In genomic region chr11:33375688-33376311, GRCh38 we compare ENCODE assay signal across 8 cellular contexts. TPM values are rescaled to one million over a fixed set of nuclear protein-coding genes. Genes with fewer than 3 reads are reported as not detected.
DNase-seq lines count a peak whose midpoint lies in the region; ATAC-seq and TF ChIP-seq lines count a peak whose summit lies in the region.

Gene KIAA1549L, plus strand, starts transcription at chr11:33376108.

- H3K4me3 ChIP-seq in esophagus (ENCODE audit: low read depth in 1 of 2, low read length in 2 of 2) (peak within 1 kb of the TSS; percentile 46 to 47), ovary (peak within 1 kb of the TSS; percentile 24)

- ATAC-seq in HG03439 (IDR thresholded peaks at IDR 0.05; ENCODE audit: unreplicated experiment) (no peak), GM21737 (IDR thresholded peaks at IDR 0.05; ENCODE audit: unreplicated experiment) (no peak), HG03342 (IDR thresholded peaks at IDR 0.05; ENCODE audit: unreplicated experiment) (no peak)

- no peak for TF ChIP-seq EP300 in ovary (IDR thresholded peaks at IDR 0.05)

- H3K4me1 ChIP-seq in esophagus (ENCODE audit: control insufficient read depth in 2 of 2, insufficient read depth in 2 of 2, low read length in 1 of 2) (peaks cover 0 to 9% of the 10 kb centered on the region in 2 donors), ovary (ENCODE audit: insufficient read depth) (peaks cover 6% of the 10 kb centered on the region)

- no peaks in the 10 kb centered on the region for H3K9me3 ChIP-seq in esophagus (ENCODE audit: control insufficient read depth in 2 of 2, insufficient read depth in 1 of 2, low read depth in 1 of 2, low read length in 1 of 2)
- no peaks in the 10 kb centered on the region for H3K9me3 ChIP-seq in ovary

- 2% methylated on average over 47 to 70 of the region's 70 CpGs for WGBS in esophagus, 2 donors
- 1% methylated on average over 32 to 69 of the region's 70 CpGs for WGBS in ovary, 3 donors

- TF ChIP-seq POLR2A in ovary (IDR thresholded peaks at IDR 0.05): no peak

- peak; percentile 10 for TF ChIP-seq CTCF in GM13977 (IDR thresholded peaks at IDR 0.05; ENCODE audit: extremely low read depth, insufficient read depth, missing control alignments)
- TF ChIP-seq CTCF in ovary (IDR thresholded peaks at IDR 0.05): no peak

- intact Hi-C loops in ovary (cut with DNase I): no loop called here

- in situ Hi-C loops in ACHN (cut with HindIII; ENCODE audit: low pct_ligation_motif_present, low pct_unique_long_range_greater_than_20kb, low sequenced_read_pairs): no loop called here
- in situ Hi-C loops in GM13977 (cut with MboI; ENCODE audit: low pct_unique_long_range_greater_than_20kb, low sequenced_read_pairs, unreplicated experiment): no loop called here

- DNase-seq in ACHN (peak; percentile 11), GM13977 (ENCODE audit: low spot score) (peak; percentile 54), RKO (ENCODE audit: low spot score) (peak; percentile 12), ovary (peak in 1 of 5 donors; percentile 31)

- no peaks in the 10 kb centered on the region for H3K36me3 ChIP-seq in esophagus (ENCODE audit: control insufficient read depth in 2 of 2, insufficient read depth in 2 of 2, low read length in 1 of 2)
- H3K36me3 ChIP-seq in ovary: no peaks in the 10 kb centered on the region

- no peak within 1 kb of the TSS for H3K27ac ChIP-seq in esophagus (ENCODE audit: low read depth in 2 of 2, low read length in 1 of 2)
- H3K27ac ChIP-seq in ovary: no peak within 1 kb of the TSS

- H3K27me3 ChIP-seq in esophagus (ENCODE audit: control insufficient read depth in 1 of 2, insufficient read depth in 2 of 2, low read length in 2 of 2) (peaks cover 3 to 9% of the 10 kb centered on the region in 2 donors), ovary (no peaks in the 10 kb centered on the region)

RNA-seq across cellular contexts. Expression of gene KIAA1549L, which starts in this region (rescaled TPM):
- polyA plus RNA-seq in esophagus (under 1 TPM; 0.35 TPM), ovary (under 1 TPM; 0.16 to 0.53 TPM)
- total RNA-seq in ovary: under 1 TPM in 6 of 7 donors, not detected in 1; under 0.01 to 0.97 (median 0.16) TPM
